ENCODE assay signal across 10 cellular contexts in genomic region chr7:24836084-24836483, GRCh38.
DNase-seq lines count a peak whose midpoint lies in the region; ATAC-seq, FAIRE-seq and TF ChIP-seq lines count a peak whose summit lies in the region.
"Had no signal": no experiment of that assay in that cellular context is flagged by ENCODE, and none has a peak within 500 bp of the region (broad histone marks: within the 10 kb centered on the region; RNA-seq: fewer than 3 reads in every experiment).

No MANE protein-coding gene starts in this region.

- H3K27ac Mint-ChIP-seq in chondrocyte (ENCODE audit: unreplicated experiment) = no peak overlapping the region

- H3K36me3 Mint-ChIP-seq in chondrocyte (ENCODE audit: low read depth) = peaks cover 3% of the 10 kb centered on the region

- no peak overlapping the region for H3K4me3 Mint-ChIP-seq in chondrocyte (ENCODE audit: unreplicated experiment)

- FAIRE-seq in GM18507 (lab: Jason Lieb, UNC) = peak; percentile 89

- H3K4me1 Mint-ChIP-seq in chondrocyte (ENCODE audit: low read depth) = peaks cover 8% of the 10 kb centered on the region

- TF ChIP-seq CTCF in chondrocyte (IDR thresholded peaks at IDR 0.05) = no peak

- ATAC-seq in GM21528 (IDR thresholded peaks at IDR 0.05; ENCODE audit: low FRiP score, unreplicated experiment) (peak; percentile 74), HG03520 (IDR thresholded peaks at IDR 0.05; ENCODE audit: unreplicated experiment) (peak; percentile 56)
- ATAC-seq: gastroesophageal sphincter had no signal

- DNase-seq in GM18507 (ENCODE audit: extremely low spot score, insufficient read length, low read depth) = no peak
- DNase-seq in central memory CD4-positive, alpha-beta T cell = peak; percentile 10
- no peak for DNase-seq in DMS53 treated with DMSO at 0.1 percent for 48 hours (lab: John Stamatoyannopoulos, UW; ENCODE audit: unreplicated experiment)
- no peak for DNase-seq in chondrocyte (ENCODE audit: low spot score)
- DNase-seq in DMS114 treated with DMSO at 0.1 percent for 48 hours (lab: John Stamatoyannopoulos, UW; ENCODE audit: unreplicated experiment) = no peak
- no peak for DNase-seq in NCI-H128 (lab: John Stamatoyannopoulos, UW; ENCODE audit: unreplicated experiment)
- DNase-seq: NCI-H69 had no signal

- H3K27me3 Mint-ChIP-seq in chondrocyte (ENCODE audit: low read depth) = no peaks in the 10 kb centered on the region

- no peaks in the 10 kb centered on the region for H3K9me3 Mint-ChIP-seq in chondrocyte (ENCODE audit: low read depth)
